ENCODE assay signal across 22 cellular contexts in the genomic region with DNA sequence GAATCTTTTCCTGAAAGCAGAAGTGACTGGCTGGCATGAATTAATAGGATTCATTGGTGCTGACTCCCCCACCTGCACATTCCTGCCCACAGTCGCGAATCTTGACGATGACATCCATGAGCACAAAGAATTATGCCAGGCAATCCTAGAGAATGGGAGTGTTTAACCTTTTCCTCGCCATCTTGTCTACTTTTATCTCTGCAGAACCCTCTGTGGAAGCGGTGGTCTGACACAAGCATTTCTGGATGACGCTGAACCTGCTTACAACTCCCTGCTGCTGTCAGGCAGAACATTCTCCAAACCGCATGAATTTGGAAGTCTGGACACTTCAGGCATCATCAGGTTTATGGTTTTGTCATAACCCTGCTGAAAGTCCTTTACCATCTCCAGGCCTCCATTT. TPM values are rescaled to one million over a fixed set of nuclear protein-coding genes. Genes with fewer than 3 reads are reported as not detected.
DNase-seq lines count a peak whose midpoint lies in the region; ATAC-seq, FAIRE-seq and TF ChIP-seq lines count a peak whose summit lies in the region.
"Had no signal": no experiment of that assay in that cellular context is flagged by ENCODE, and none has a peak within 500 bp of the region (broad histone marks: within the 10 kb centered on the region; RNA-seq: fewer than 3 reads in every experiment).

No MANE protein-coding gene starts in this region.

- H3K9me3 Mint-ChIP-seq in chondrocyte (ENCODE audit: low read depth) (no peaks in the 10 kb centered on the region), nephron (no peaks in the 10 kb centered on the region)
- H3K9me3 Mint-ChIP-seq: CD4-positive, alpha-beta T cell; naive thymus-derived CD8-positive, alpha-beta T cell had no signal

- H3K4me1 Mint-ChIP-seq in chondrocyte (ENCODE audit: low read depth) (peaks cover 34% of the 10 kb centered on the region), nephron (peaks cover 48% of the 10 kb centered on the region)
- H3K4me1 Mint-ChIP-seq: activated CD4-positive, alpha-beta T cell treated with anti-CD3 and anti-CD28 coated beads for 36 hours had no signal

- H3K27ac ChIP-seq in heart right ventricle (peak overlapping the region in 8 of 10 donors; percentile 28 to 84 (median 76)), tibial nerve (peak overlapping the region in 3 of 4 donors; percentile 27 to 74 (median 55)), breast epithelium (no peak overlapping the region)

- no peak for FAIRE-seq in urothelium cell line (lab: Jason Lieb, UNC)
- FAIRE-seq: GM12891, keratinocyte had no signal

- H3K4me3 ChIP-seq in heart right ventricle (no peak overlapping the region), tibial nerve (no peak overlapping the region), breast epithelium (no peak overlapping the region)

- TF ChIP-seq POLR2A in tibial nerve (IDR thresholded peaks at IDR 0.05) (no peak), breast epithelium (IDR thresholded peaks at IDR 0.05) (no peak)

- H3K36me3 ChIP-seq in heart right ventricle (no peaks in the 10 kb centered on the region), tibial nerve (no peaks in the 10 kb centered on the region), breast epithelium (no peaks in the 10 kb centered on the region)

- H3K4me1 ChIP-seq in heart right ventricle = peaks cover 0 to 49% (median 41%) of the 10 kb centered on the region in 9 donors
- H3K4me1 ChIP-seq in tibial nerve = peaks cover 0 to 33% (median 8%) of the 10 kb centered on the region in 4 donors
- H3K4me1 ChIP-seq in breast epithelium = no peaks in the 10 kb centered on the region

- no peak for DNase-seq in heart right ventricle
- no peak for DNase-seq in cardiac septum (ENCODE audit: low spot score)
- no peak for DNase-seq in chondrocyte (ENCODE audit: low spot score)
- no peak for DNase-seq in tibial nerve (ENCODE audit: low spot score in 2 of 2)
- DNase-seq in urothelium cell line (ENCODE audit: low spot score) = no peak
- DNase-seq in breast epithelium (ENCODE audit: low spot score in 2 of 2) = no peak
- DNase-seq: activated CD4-positive, alpha-beta T cell treated with anti-CD3 and anti-CD28 coated beads for 36 hours; activated gamma-delta T cell treated with Interleukin-2 at 50 U/mL for 16 hours; aorta; CD4-positive, alpha-beta T cell; HCEC 1CT; hypothalamus; mesendoderm; naive thymus-derived CD8-positive, alpha-beta T cell; NCI-H1436 treated with DMSO at 0.1 percent for 48 hours; NCI-H446; substantia nigra; SW 1271 had no signal

- H3K9me3 ChIP-seq in heart right ventricle (no peaks in the 10 kb centered on the region), tibial nerve (no peaks in the 10 kb centered on the region), breast epithelium (no peaks in the 10 kb centered on the region)

- no peak for TF ChIP-seq EP300 in tibial nerve (IDR thresholded peaks at IDR 0.05)

- H3K27ac Mint-ChIP-seq in chondrocyte (ENCODE audit: unreplicated experiment) = peak overlapping the region; percentile 20
- H3K27ac Mint-ChIP-seq in nephron = peak overlapping the region; percentile 38 to 90 (median 53)
- H3K27ac Mint-ChIP-seq: activated CD4-positive, alpha-beta T cell treated with anti-CD3 and anti-CD28 coated beads for 36 hours; CD4-positive, alpha-beta T cell had no signal

- 64 to 75% methylated on average over 7 of the region's 7 CpGs for WGBS in heart right ventricle, 2 donors
- WGBS in tibial nerve, 2 donors = 54 to 83% methylated on average over 7 of the region's 7 CpGs

- intact Hi-C loops in heart right ventricle (cut with DNase I) (loop anchor here in 1 of 10 donors (5.0 kb wide), 1 partner anchor 281 kb away; no protein-coding TSS in a partner anchor), cardiac septum (cut with DNase I) (no loop called here), breast epithelium (cut with DNase I; ENCODE audit: low total_unique reads) (no loop called here)

- no peaks in the 10 kb centered on the region for H3K27me3 Mint-ChIP-seq in chondrocyte (ENCODE audit: low read depth)
- peaks cover 4% of the 10 kb centered on the region for H3K27me3 Mint-ChIP-seq in nephron (ENCODE audit: low read depth)
- H3K27me3 Mint-ChIP-seq: activated CD4-positive, alpha-beta T cell treated with anti-CD3 and anti-CD28 coated beads for 36 hours; CD4-positive, alpha-beta T cell had no signal

- TF ChIP-seq CTCF in heart right ventricle (IDR thresholded peaks at IDR 0.05) (no peak), chondrocyte (IDR thresholded peaks at IDR 0.05) (no peak), nephron (IDR thresholded peaks at IDR 0.05; ENCODE audit: unreplicated experiment in 3 of 3) (no peak), tibial nerve (IDR thresholded peaks at IDR 0.05) (no peak), breast epithelium (IDR thresholded peaks at IDR 0.05) (no peak)

- H3K36me3 Mint-ChIP-seq in chondrocyte (ENCODE audit: low read depth) (no peaks in the 10 kb centered on the region), nephron (ENCODE audit: low read depth) (no peaks in the 10 kb centered on the region)
- H3K36me3 Mint-ChIP-seq: naive thymus-derived CD8-positive, alpha-beta T cell had no signal

- H3K27me3 ChIP-seq in heart right ventricle (no peaks in the 10 kb centered on the region), tibial nerve (no peaks in the 10 kb centered on the region), breast epithelium (no peaks in the 10 kb centered on the region)

- no peak overlapping the region for H3K4me3 Mint-ChIP-seq in chondrocyte (ENCODE audit: unreplicated experiment)
- no peak overlapping the region for H3K4me3 Mint-ChIP-seq in nephron
- H3K4me3 Mint-ChIP-seq: activated CD4-positive, alpha-beta T cell treated with anti-CD3 and anti-CD28 coated beads for 36 hours; CD4-positive, alpha-beta T cell; naive thymus-derived CD8-positive, alpha-beta T cell had no signal

- ATAC-seq in heart right ventricle (no peak), GM21528 (IDR thresholded peaks at IDR 0.05; ENCODE audit: low FRiP score, unreplicated experiment) (no peak)
- ATAC-seq: activated CD4-positive, alpha-beta T cell treated with anti-CD3 and anti-CD28 coated beads for 36 hours; naive thymus-derived CD8-positive, alpha-beta T cell had no signal

RNA-seq across cellular contexts. Expression of gene KLF6, which starts 36.5 kb away (rescaled TPM):
- 10 to 100 TPM; 40.4 to 90.5 (median 56.6) TPM for total RNA-seq in heart right ventricle
- 10 to 100 TPM; 22.1 to 34.1 TPM for polyA plus RNA-seq in heart right ventricle
- 83.1 TPM for total RNA-seq in cardiac septum
- 201 to 355 TPM (median 330 TPM) in 3 replicates for total RNA-seq in chondrocyte
- 100 to 1,000 TPM; 156 to 226 (median 189) TPM for total RNA-seq in tibial nerve
- 100 to 1,000 TPM; 132 to 347 (median 186) TPM for total RNA-seq in breast epithelium

Comparison
In these comparisons a context has a peak if more than half of its experiments do, and no peak if none do; other contexts are left out.
1. H3K27ac ChIP-seq: peak in heart right ventricle (8 of 10) and tibial nerve (3 of 4); none in breast epithelium (0 of 2).